ENCODE assay signal across 31 cellular contexts in the genomic region with DNA sequence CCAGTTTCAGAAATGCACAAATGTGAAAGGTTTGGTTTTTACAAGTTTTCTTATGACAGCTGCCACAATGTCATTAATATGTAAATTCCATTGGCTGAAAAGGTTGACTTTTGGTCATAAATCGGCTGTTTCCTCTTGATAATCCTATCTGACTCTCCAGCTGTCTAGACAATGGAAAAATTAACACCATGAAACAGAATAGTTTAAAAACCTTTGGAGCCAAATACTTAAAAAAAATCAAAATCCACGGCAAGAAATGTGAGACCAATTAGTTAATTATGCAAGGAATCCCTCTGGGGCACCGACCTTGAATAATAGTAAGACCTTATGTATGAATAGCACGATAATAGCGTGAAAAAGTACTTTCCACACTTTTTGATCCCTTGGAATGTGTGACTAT.
"Had no signal": no experiment of that assay in that cellular context is flagged by ENCODE, and none has a peak within 500 bp of the region (broad histone marks: within the 10 kb centered on the region; RNA-seq: fewer than 3 reads in every experiment).

No MANE protein-coding gene starts in this region.

- H3K36me3 ChIP-seq: esophagus squamous epithelium, left ventricle myocardium inferior, neutrophil, ovary, sigmoid colon, stomach, thyroid gland, upper lobe of right lung had no signal

- H3K4me3 Mint-ChIP-seq: activated CD4-positive, alpha-beta T cell treated with anti-CD3 and anti-CD28 coated beads for 36 hours; activated naive CD8-positive, alpha-beta T cell; activated T-cell treated with anti-CD3 and anti-CD28 coated beads, Interleukin-2, amount 50 U/mL, for 72 hours; endodermal cell; nephron; stimulated activated memory B cell treated with anti-CD40 and anti-IgM and Interleukin-4, amounts not matched to agents 10 μg/mL and 1 μg/mL and 100 μg/mL, for 72 hours had no signal

- H3K4me1 Mint-ChIP-seq: activated CD4-positive, alpha-beta T cell treated with anti-CD3 and anti-CD28 coated beads for 36 hours had no signal

- H3K27me3 Mint-ChIP-seq: activated naive CD8-positive, alpha-beta T cell had no signal

- H3K79me2 ChIP-seq: hepatocyte had no signal

- H2AFZ ChIP-seq: hepatocyte had no signal

- ATAC-seq: activated CD4-positive, alpha-beta T cell treated with anti-CD3 and anti-CD28 coated beads for 36 hours; activated T-cell treated with anti-CD3 and anti-CD28 coated beads, Interleukin-2, amount 50 U/mL, for 72 hours; body of pancreas; stimulated activated memory B cell treated with anti-CD40 and anti-IgM and Interleukin-4, amounts not matched to agents 10 μg/mL and 1 μg/mL and 100 μg/mL, for 72 hours; upper lobe of right lung had no signal

- H3K27me3 ChIP-seq: body of pancreas, esophagus squamous epithelium, hepatocyte, neutrophil, ovary, sigmoid colon, stomach, thyroid gland, upper lobe of right lung had no signal

- H3K9me3 Mint-ChIP-seq: nephron had no signal

- H3K4me1 ChIP-seq: body of pancreas, esophagus squamous epithelium, left ventricle myocardium inferior, sigmoid colon, stomach, thyroid gland, upper lobe of right lung had no signal

- H3K27ac ChIP-seq: body of pancreas, epithelial cell of prostate, esophagus squamous epithelium, hepatocyte, left ventricle myocardium inferior, neutrophil, ovary, sigmoid colon, stomach, thyroid gland, upper lobe of right lung had no signal

- H3K4me2 ChIP-seq: hepatocyte, smooth muscle cell had no signal

- H3K36me3 Mint-ChIP-seq: activated naive CD8-positive, alpha-beta T cell; stimulated activated memory B cell treated with anti-CD40 and anti-IgM and Interleukin-4, amounts not matched to agents 10 μg/mL and 1 μg/mL and 100 μg/mL, for 72 hours had no signal

- H3K27ac Mint-ChIP-seq: activated CD4-positive, alpha-beta T cell treated with anti-CD3 and anti-CD28 coated beads for 36 hours; activated naive CD8-positive, alpha-beta T cell; activated T-cell treated with anti-CD3 and anti-CD28 coated beads, Interleukin-2, amount 50 U/mL, for 72 hours; progenitor cell of endocrine pancreas; stimulated activated memory B cell treated with anti-CD40 and anti-IgM and Interleukin-4, amounts not matched to agents 10 μg/mL and 1 μg/mL and 100 μg/mL, for 72 hours had no signal

- DNase-seq: activated CD4-positive, alpha-beta T cell treated with anti-CD3 and anti-CD28 coated beads for 36 hours; activated CD4-positive, alpha-beta T cell treated with anti-CD3 and anti-CD28 coated beads, Interleukin-2, amount 50 U/mL, for 4 hours; activated CD4-positive, CD25-positive, alpha-beta regulatory T cell; activated naive CD4-positive, alpha-beta T cell; activated T-cell treated with anti-CD3 and anti-CD28 coated beads for 4 hours; activated T-cell treated with anti-CD3 and anti-CD28 coated beads, Interleukin-2, amount 50 U/mL, for 72 hours; anterior cingulate cortex; body of pancreas; esophagus squamous epithelium; foreskin melanocyte; left ventricle myocardium inferior; ovary; retina; sigmoid colon; stimulated activated CD4-positive, alpha-beta T cell treated with anti-CD3 and anti-CD28 coated beads, Interleukin-1b, Interleukin-23, amount 100 ng/mL, for 48 hours; stimulated activated CD4-positive, alpha-beta T cell treated with anti-CD3 and anti-CD28 coated beads, Interleukin-4, amount 100 ng/mL, for 4 hours; stimulated activated CD8-positive, alpha-beta memory T cell treated with anti-CD3 and anti-CD28 coated beads, Interleukin-4, amount 100 ng/mL, for 48 hours; stomach; T1000; thyroid gland; upper lobe of right lung had no signal

- H3K4me3 ChIP-seq: body of pancreas, esophagus squamous epithelium, hepatocyte, left ventricle myocardium inferior, lung, ovary, sigmoid colon, smooth muscle cell, stomach, thyroid gland, upper lobe of right lung had no signal

- H3K9me3 ChIP-seq: body of pancreas, neutrophil, ovary, thyroid gland, upper lobe of right lung had no signal
